In the genomic region with DNA sequence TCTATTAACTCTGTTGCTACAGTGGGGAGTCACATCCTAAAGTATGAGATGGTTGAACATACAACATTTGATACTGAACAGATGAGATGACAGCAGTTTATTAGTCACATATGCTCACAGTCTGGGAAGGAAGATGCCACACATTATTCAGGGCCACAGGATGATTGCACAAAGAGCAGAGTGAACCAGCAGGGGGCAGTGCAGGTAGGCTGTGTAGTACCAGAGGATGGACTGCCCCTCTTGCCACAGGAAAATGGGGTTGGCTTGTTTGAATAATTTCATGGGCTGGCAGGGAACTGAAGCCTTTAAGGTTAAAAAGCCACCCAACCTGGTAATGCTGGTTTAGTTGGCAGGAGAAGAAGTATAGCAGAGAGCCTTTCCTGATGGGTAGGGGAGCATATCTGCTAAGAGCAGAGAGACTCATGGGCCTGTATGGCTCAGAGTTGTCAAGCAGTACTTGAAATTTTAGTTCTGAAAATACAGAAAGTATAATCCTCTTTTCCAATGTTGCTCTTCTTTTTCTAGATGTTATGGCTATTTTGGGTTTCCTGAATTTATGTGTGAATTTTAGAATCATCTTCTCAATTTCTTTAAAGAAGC, we compare ENCODE assay signal across 8 cellular contexts.
A peak's percentile ranks its signal among the peaks of the same experiment; 100 is the strongest.
DNase-seq lines count a peak whose midpoint lies in the region; ATAC-seq, FAIRE-seq and TF ChIP-seq lines count a peak whose summit lies in the region.

No MANE protein-coding gene starts in this region.

- H3K9me1 ChIP-seq in keratinocyte (ENCODE audit: control insufficient read depth, extremely low read depth, insufficient read depth, low read length) = no peaks in the 10 kb centered on the region

- CTCF ChIA-PET in activated CD8-positive, alpha-beta memory T cell treated with anti-CD3 and anti-CD28 coated beads, Interleukin-2, amount 10 ng/mL, durations not matched to agents 7 days and 5 days (lab: Charles Lee) = interaction anchor here (1.1 kb wide), 1 partner anchor 205 kb away, joined by 3 read pairs; no protein-coding TSS in a partner anchor

- H3K36me3 Mint-ChIP-seq in activated CD8-positive, alpha-beta memory T cell treated with anti-CD3 and anti-CD28 coated beads, Interleukin-2, amount 10 ng/mL, durations not matched to agents 7 days and 5 days = no peaks in the 10 kb centered on the region

- peaks cover 3% of the 10 kb centered on the region for H3K4me1 Mint-ChIP-seq in activated CD8-positive, alpha-beta memory T cell treated with anti-CD3 and anti-CD28 coated beads, Interleukin-2, amount 10 ng/mL, durations not matched to agents 7 days and 5 days

- peak; percentile 29 for DNase-seq in NCI-H2107 treated with DMSO at 0.1 percent for 48 hours (lab: John Stamatoyannopoulos, UW; ENCODE audit: unreplicated experiment)
- no peak for DNase-seq in NCI-H2107 (lab: John Stamatoyannopoulos, UW)
- peak; percentile 26 for DNase-seq in M059J (ENCODE audit: low read depth)
- peak; percentile 73 for DNase-seq in activated CD8-positive, alpha-beta memory T cell treated with anti-CD3 and anti-CD28 coated beads, Interleukin-2, amount 10 ng/mL, durations not matched to agents 7 days and 5 days
- peak; percentile 13 for DNase-seq in keratinocyte (ENCODE audit: low read depth, low spot score)
- DNase-seq in stimulated activated naive CD8-positive, alpha-beta T cell treated with anti-CD3 and anti-CD28 coated beads, Interleukin-15, Interleukin-2, amounts not matched to agents 100 U/mL and 50 U/mL, for 24 hours = peak; percentile 71

- no peak overlapping the region for H3K9ac ChIP-seq in keratinocyte (ENCODE audit: control insufficient read depth, extremely low read depth, insufficient read depth, low read length)

- TF ChIP-seq CTCF in keratinocyte (optimal IDR thresholded peaks at IDR 0.05 in 1 of 3, IDR thresholded peaks at IDR 0.05 in 1 of 3, conservative IDR thresholded peaks at IDR 0.05 in 1 of 3; ENCODE audit: extremely low read depth in 1 of 3, insufficient read depth in 2 of 3, low read length in 3 of 3) = peak; percentile 66 to 89 (median 81)

- dilution Hi-C loops in keratinocyte (cut with MboI; ENCODE audit: extremely low pct_ligation_motif_present, low sequenced_read_pairs) = no loop called here

- H3K4me3 Mint-ChIP-seq in activated CD8-positive, alpha-beta memory T cell treated with anti-CD3 and anti-CD28 coated beads, Interleukin-2, amount 10 ng/mL, durations not matched to agents 7 days and 5 days = no peak overlapping the region

- ATAC-seq in activated CD8-positive, alpha-beta memory T cell treated with anti-CD3 and anti-CD28 coated beads, Interleukin-2, amount 10 ng/mL, durations not matched to agents 7 days and 5 days = peak; percentile 66
- no peak for ATAC-seq in stimulated activated naive CD8-positive, alpha-beta T cell treated with anti-CD3 and anti-CD28 coated beads, Interleukin-15, Interleukin-2, amounts not matched to agents 100 U/mL and 50 U/mL, for 24 hours
- ATAC-seq in HG02623 (IDR thresholded peaks at IDR 0.05; ENCODE audit: unreplicated experiment) (no peak), HG03108 (IDR thresholded peaks at IDR 0.05; ENCODE audit: unreplicated experiment) (no peak)

- no peak overlapping the region for H3K27ac Mint-ChIP-seq in activated CD8-positive, alpha-beta memory T cell treated with anti-CD3 and anti-CD28 coated beads, Interleukin-2, amount 10 ng/mL, durations not matched to agents 7 days and 5 days

- H3K4me1 ChIP-seq in keratinocyte (ENCODE audit: control insufficient read depth, extremely low read depth, insufficient read depth, low read length) = no peaks in the 10 kb centered on the region

- FAIRE-seq in keratinocyte (lab: Jason Lieb, UNC) = no peak

- H3K9me3 Mint-ChIP-seq in activated CD8-positive, alpha-beta memory T cell treated with anti-CD3 and anti-CD28 coated beads, Interleukin-2, amount 10 ng/mL, durations not matched to agents 7 days and 5 days (ENCODE audit: low read depth) = no peaks in the 10 kb centered on the region

- H3K27me3 ChIP-seq in keratinocyte (ENCODE audit: control insufficient read depth, extremely low read depth, insufficient read depth, low read length) = no peaks in the 10 kb centered on the region

- no peaks in the 10 kb centered on the region for H3K36me3 ChIP-seq in keratinocyte (ENCODE audit: control insufficient read depth in 2 of 2, extremely low read depth in 1 of 2, insufficient read depth in 2 of 2, low read length in 2 of 2)

- H3K27ac ChIP-seq in keratinocyte (ENCODE audit: control insufficient read depth, insufficient read depth, low read length) = no peak overlapping the region

- H3K4me3 ChIP-seq in keratinocyte (ENCODE audit: control insufficient read depth in 2 of 3, extremely low read depth in 1 of 3, insufficient read depth in 2 of 3, low read depth in 1 of 3, low read length in 3 of 3) = no peak overlapping the region

- no peak overlapping the region for H3K4me2 ChIP-seq in keratinocyte (ENCODE audit: control insufficient read depth, extremely low read depth, insufficient read depth, low read depth, low read length)

- H3K9me3 ChIP-seq in keratinocyte (ENCODE audit: control insufficient read depth, low read depth, low read length) = no peaks in the 10 kb centered on the region

- no peaks in the 10 kb centered on the region for H3K79me2 ChIP-seq in keratinocyte (ENCODE audit: control insufficient read depth, insufficient read depth, low read length)

- H3K27me3 Mint-ChIP-seq in activated CD8-positive, alpha-beta memory T cell treated with anti-CD3 and anti-CD28 coated beads, Interleukin-2, amount 10 ng/mL, durations not matched to agents 7 days and 5 days = peaks cover 30% of the 10 kb centered on the region

- no peaks in the 10 kb centered on the region for H4K20me1 ChIP-seq in keratinocyte (ENCODE audit: control insufficient read depth, extremely low read depth, insufficient read depth, low read length)

- no peak overlapping the region for H2AFZ ChIP-seq in keratinocyte (ENCODE audit: control insufficient read depth, low read length)
